ENCODE assay signal across 8 cellular contexts in the genomic region with DNA sequence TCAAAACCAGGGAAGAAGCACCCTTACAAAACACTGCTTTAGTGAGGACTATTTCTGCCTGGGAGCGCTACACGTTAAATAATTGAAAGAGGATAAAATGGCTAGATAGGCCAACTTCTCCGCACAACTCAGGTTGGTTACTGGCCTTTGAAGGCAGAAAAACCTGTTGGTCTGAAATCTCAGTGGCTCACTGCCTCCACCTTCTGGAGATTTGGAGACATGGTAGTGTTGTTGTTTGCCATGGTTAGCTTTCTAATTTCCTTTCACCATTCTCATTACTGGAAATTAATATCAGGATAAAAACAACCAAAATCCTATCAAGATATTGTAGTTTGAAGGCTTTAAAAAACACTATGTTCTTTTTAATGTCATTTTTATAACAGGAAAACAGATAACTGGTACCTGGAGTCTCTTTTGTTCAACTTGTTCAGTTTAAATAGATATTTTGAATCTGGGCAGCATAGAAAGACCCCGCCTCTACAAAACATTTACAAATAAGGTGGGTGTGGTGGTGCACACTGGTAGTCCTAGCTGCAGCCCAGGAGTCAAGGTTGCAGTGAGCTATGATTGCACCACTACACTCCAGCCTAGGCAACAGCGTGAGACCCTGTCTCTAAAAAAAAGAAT. TPM values are rescaled to one million over a fixed set of nuclear protein-coding genes. Genes with fewer than 3 reads are reported as not detected.
DNase-seq lines count a peak whose midpoint lies in the region; ATAC-seq and FAIRE-seq lines count a peak whose summit lies in the region.

No MANE protein-coding gene starts in this region.

- H3K27me3 ChIP-seq in small intestine (ENCODE audit: control insufficient read depth in 2 of 2, insufficient read depth in 2 of 2, low read length in 2 of 2) = no peaks in the 10 kb centered on the region

- no peaks in the 10 kb centered on the region for H3K36me3 ChIP-seq in small intestine (ENCODE audit: control insufficient read depth in 2 of 2, insufficient read depth in 2 of 2, low read length in 2 of 2)

- no peak overlapping the region for H3K4me3 ChIP-seq in small intestine (ENCODE audit: low read depth in 1 of 2, low read length in 2 of 2)

- ATAC-seq in GM21825 (IDR thresholded peaks at IDR 0.05; ENCODE audit: unreplicated experiment) (peak; percentile 72), HG03025 (IDR thresholded peaks at IDR 0.05; ENCODE audit: low FRiP score, unreplicated experiment) (no peak)

- DNase-seq in DMS53 treated with DMSO at 0.1 percent for 48 hours (lab: John Stamatoyannopoulos, UW; ENCODE audit: unreplicated experiment) = peak; percentile 53
- DNase-seq in NCI-H1105 (lab: John Stamatoyannopoulos, UW) = peak; percentile 64
- DNase-seq in T-helper 1 cell = peak; percentile 16 to 59 (median 36)
- DNase-seq in anterior cingulate cortex (lab: John Stamatoyannopoulos, UW) = peak in 32 of 58 donors; percentile 4 to 71 (median 32)
- DNase-seq in hippocampal formation (lab: John Stamatoyannopoulos, UW) = peak; percentile 31 to 57
- DNase-seq in small intestine = peak; percentile 78

- WGBS in small intestine, 3 donors = 33 to 46% (median 41%) methylated on average over 5 of the region's 5 CpGs

- H3K9me3 ChIP-seq in small intestine (ENCODE audit: control insufficient read depth, low read depth) = no peaks in the 10 kb centered on the region

- H3K27ac ChIP-seq in small intestine (ENCODE audit: low read depth in 1 of 2, low read length in 1 of 2) = no peak overlapping the region

- FAIRE-seq in small intestine (lab: Jason Lieb, UNC) = peak; percentile 44

- H3K4me1 ChIP-seq in small intestine (ENCODE audit: control insufficient read depth in 2 of 2, insufficient read depth in 1 of 2, low read depth in 1 of 2, low read length in 1 of 2) = no peaks in the 10 kb centered on the region

RNA-seq across cellular contexts. Expression of gene BCLAF1, which starts 27.5 kb away (rescaled TPM):
- polyA plus RNA-seq in small intestine = 10 to 100 TPM; 15.4 to 30.0 (median 16.8) TPM
